Comparison of ENCODE assay signal across 24 cellular contexts in genomic region chr11:108645956-108646355, GRCh38.
"Had no signal": no experiment of that assay in that cellular context is flagged by ENCODE, and none has a peak within 500 bp of the region (broad histone marks: within the 10 kb centered on the region; RNA-seq: fewer than 3 reads in every experiment).

No MANE protein-coding gene starts in this region.

- H3K4me3 Mint-ChIP-seq: dendritic cell treated with granulocyte-macrophage colony-stimulating factor and Interleukin-4, amounts not matched to agents 40 ng/mL and 50 ng/mL, for 4 days; effector memory CD8-positive, alpha-beta T cell; endodermal cell had no signal

- H3K27ac ChIP-seq: colonic mucosa, coronary artery, dorsolateral prefrontal cortex, epithelial cell of prostate, esophagus muscularis mucosa, esophagus squamous epithelium, gastrocnemius medialis, gastroesophageal sphincter, heart left ventricle, heart right ventricle had no signal

- H3K4me3 ChIP-seq: colonic mucosa, coronary artery, dorsolateral prefrontal cortex, esophagus muscularis mucosa, esophagus squamous epithelium, gastrocnemius medialis, gastroesophageal sphincter, heart left ventricle, heart right ventricle had no signal

- H3K27me3 ChIP-seq: colonic mucosa, dorsolateral prefrontal cortex, esophagus muscularis mucosa, esophagus squamous epithelium, gastrocnemius medialis, gastroesophageal sphincter, heart left ventricle, heart right ventricle had no signal

- ATAC-seq: effector memory CD8-positive, alpha-beta T cell; esophagus mucosa; gastrocnemius medialis; gastroesophageal sphincter; heart left ventricle; heart right ventricle had no signal

- H3K27me3 Mint-ChIP-seq: dendritic cell treated with granulocyte-macrophage colony-stimulating factor and Interleukin-4, amounts not matched to agents 40 ng/mL and 50 ng/mL, for 4 days; effector memory CD8-positive, alpha-beta T cell had no signal

- H3K9me3 Mint-ChIP-seq: dendritic cell treated with granulocyte-macrophage colony-stimulating factor and Interleukin-4, amounts not matched to agents 40 ng/mL and 50 ng/mL, for 4 days; effector memory CD8-positive, alpha-beta T cell had no signal

- H3K27ac Mint-ChIP-seq: dendritic cell treated with granulocyte-macrophage colony-stimulating factor and Interleukin-4, amounts not matched to agents 40 ng/mL and 50 ng/mL, for 4 days; effector memory CD8-positive, alpha-beta T cell; endodermal cell had no signal

- H3K36me3 ChIP-seq: colonic mucosa, esophagus muscularis mucosa, esophagus squamous epithelium, gastrocnemius medialis, gastroesophageal sphincter, heart left ventricle, heart right ventricle had no signal

- DNase-seq: colonic mucosa; cortex of kidney; dermis blood vessel endothelial cell; dorsolateral prefrontal cortex; effector CD4-positive, alpha-beta T cell; effector CD8-positive, alpha-beta T cell; effector memory CD4-positive, alpha-beta T cell; effector memory CD8-positive, alpha-beta T cell; endodermal cell; erythroblast; esophagus squamous epithelium; foreskin fibroblast; foreskin melanocyte; gastrocnemius medialis; glutamatergic neuron; head of caudate nucleus; heart left ventricle; heart right ventricle had no signal
